ENCODE assay signal across 14 cellular contexts in genomic region chr6:41580690-41581089, GRCh38. TPM values are rescaled to one million over a fixed set of nuclear protein-coding genes. Genes with fewer than 3 reads are reported as not detected.
A peak's percentile ranks its signal among the peaks of the same experiment; 100 is the strongest.
DNase-seq lines count a peak whose midpoint lies in the region; ATAC-seq and TF ChIP-seq lines count a peak whose summit lies in the region.
"Had no signal": no experiment of that assay in that cellular context is flagged by ENCODE, and none has a peak within 500 bp of the region (broad histone marks: within the 10 kb centered on the region; RNA-seq: fewer than 3 reads in every experiment).

No MANE protein-coding gene starts in this region.

- no peaks in the 10 kb centered on the region for H3K27me3 ChIP-seq in SK-N-SH (ENCODE audit: insufficient read depth)
- H3K27me3 ChIP-seq in endodermal cell (ENCODE audit: control insufficient read depth, insufficient read depth, low read length, poor library complexity, severe bottlenecking), result no peaks in the 10 kb centered on the region
- no peaks in the 10 kb centered on the region for H3K27me3 ChIP-seq in thyroid gland
- H3K27me3 ChIP-seq: BLaER1 treated with 17β-estradiol and CSF1 and Interleukin-3, amounts not matched to agents 10 nM and 100 nM had no signal

- H3K4me2 ChIP-seq in SK-N-SH, result peak overlapping the region; percentile 47

- peaks cover 62% of the 10 kb centered on the region for H3K4me1 Mint-ChIP-seq in endodermal cell

- peaks cover 27 to 49% of the 10 kb centered on the region in 2 experiments; a peak in 3 of 4 replicates for H3K4me1 ChIP-seq in SK-N-SH (ENCODE audit: control insufficient read depth in 1 of 2, insufficient read depth in 2 of 2, low read depth in 1 of 2, low read length in 1 of 2)
- H3K4me1 ChIP-seq in endodermal cell (ENCODE audit: control insufficient read depth, insufficient read depth, low read length), result peaks cover 4% of the 10 kb centered on the region
- H3K4me1 ChIP-seq in thyroid gland, result peaks cover 31 to 66% of the 10 kb centered on the region in 2 donors

- no peak for ATAC-seq in SK-N-SH treated with all-trans-retinoic acid at 6 μM for 48 hours
- ATAC-seq in GM21737 (IDR thresholded peaks at IDR 0.05; ENCODE audit: unreplicated experiment), result no peak

- H3K9me2 ChIP-seq in SK-N-SH, result no peaks in the 10 kb centered on the region

- H3K4me3 ChIP-seq in SK-N-SH (ENCODE audit: low read depth in 2 of 2, low read length in 1 of 2) (no peak overlapping the region), endodermal cell (ENCODE audit: low read length) (no peak overlapping the region), thyroid gland (replicated peaks in 1 of 3) (no peak overlapping the region)
- H3K4me3 ChIP-seq: BLaER1 treated with 17β-estradiol and CSF1 and Interleukin-3, amounts not matched to agents 10 nM and 100 nM; HAP-1 had no signal

- H3K9ac ChIP-seq in SK-N-SH, result peak overlapping the region; percentile 46; the same call in 1 of the 2 replicates
- H3K9ac ChIP-seq in endodermal cell (ENCODE audit: extremely low read depth, low read length, poor library complexity, severe bottlenecking), result no peak overlapping the region

- H3F3A ChIP-seq in SK-N-SH (replicated peaks; ENCODE audit: insufficient read depth), result peaks cover 39% of the 10 kb centered on the region

- H2AFZ ChIP-seq in SK-N-SH (ENCODE audit: low read depth), result no peak overlapping the region

- peaks cover 29% of the 10 kb centered on the region for H3K36me3 Mint-ChIP-seq in endodermal cell (ENCODE audit: low read depth)

- TF ChIP-seq RAD21 in SK-N-SH (IDR thresholded peaks at IDR 0.05; ENCODE audit: low read length), result no peak

- TF ChIP-seq EP300 in SK-N-SH (IDR thresholded peaks at IDR 0.05; ENCODE audit: borderline replicate concordance in 1 of 2, low read depth in 1 of 2, low read length in 1 of 2), result no peak

- CTCF ChIA-PET in SK-N-SH (lab: Yijun Ruan, JAX), result interaction anchor here (0.8 to 4.2 kb wide), 6 partner anchors 11 to 212 kb away, joined by 3 to 25 read pairs (median 5); no protein-coding TSS in a partner anchor
- CTCF ChIA-PET in RWPE1 (lab: Yijun Ruan, JAX), result interaction anchor here (1.0 kb wide), 1 partner anchor 11 kb away, joined by 3 read pairs; no protein-coding TSS in a partner anchor

- intact Hi-C loops in thyroid gland (cut with DNase I), result loop anchor here (5.0 kb wide), 1 partner anchor 33 kb away; the partner anchor contains the start of gene FOXP4

- H3K36me3 ChIP-seq in SK-N-SH (replicated peaks in 1 of 2; ENCODE audit: control insufficient read depth in 1 of 2, insufficient read depth in 2 of 2, low read length in 1 of 2) (peaks cover 0 to 4% of the 10 kb centered on the region in 2 experiments), endodermal cell (ENCODE audit: control insufficient read depth, insufficient read depth, low read length) (peaks cover 46% of the 10 kb centered on the region), thyroid gland (peaks cover 0 to 5% of the 10 kb centered on the region in 2 donors)

- H3K4me3 Mint-ChIP-seq in endodermal cell, result no peak overlapping the region

- H3K27ac Mint-ChIP-seq in endodermal cell, result peak overlapping the region; percentile 66

- peaks cover 8% of the 10 kb centered on the region; the same call in 1 of the 2 replicates for H3K79me2 ChIP-seq in SK-N-SH (ENCODE audit: insufficient read depth)

- TF ChIP-seq CTCF in SK-N-SH (IDR thresholded peaks at IDR 0.05) (no peak), RWPE1 (conservative IDR thresholded peaks at IDR 0.05; ENCODE audit: low read depth) (no peak), endodermal cell (conservative IDR thresholded peaks at IDR 0.05) (no peak), thyroid gland (IDR thresholded peaks at IDR 0.05) (no peak)

- no peaks in the 10 kb centered on the region for H3K9me3 ChIP-seq in SK-N-SH
- no peaks in the 10 kb centered on the region for H3K9me3 ChIP-seq in endodermal cell (ENCODE audit: control insufficient read depth, low read length)
- no peaks in the 10 kb centered on the region for H3K9me3 ChIP-seq in thyroid gland
- H3K9me3 ChIP-seq: BLaER1 treated with 17β-estradiol and CSF1 and Interleukin-3, amounts not matched to agents 10 nM and 100 nM; HAP-1 had no signal

- no peak for TF ChIP-seq POLR2A in thyroid gland (IDR thresholded peaks at IDR 0.05)

- H3K9me3 Mint-ChIP-seq in endodermal cell, result no peaks in the 10 kb centered on the region

- no peaks in the 10 kb centered on the region for H3K27me3 Mint-ChIP-seq in endodermal cell (ENCODE audit: insufficient read depth)

- POLR2A ChIA-PET in SK-N-SH (lab: Yijun Ruan, JAX), result no interaction called here
- POLR2A ChIA-PET in RWPE1 (lab: Yijun Ruan, JAX; ENCODE audit: low non-redundant PET), result no interaction called here

- DNase-seq in SK-N-SH (no peak), RWPE1 (ENCODE audit: low spot score) (no peak), endodermal cell (no peak), thyroid gland (no peak), DMS53 treated with DMSO at 0.1 percent for 48 hours (lab: John Stamatoyannopoulos, UW; ENCODE audit: unreplicated experiment) (no peak), cerebellar cortex (ENCODE audit: low spot score) (no peak)
- DNase-seq: NCI-H1436, NCI-H2029 treated with DMSO at 0.1 percent for 48 hours, NCI-H510A treated with DMSO at 0.1 percent for 48 hours had no signal

- H3K27ac ChIP-seq in SK-N-SH (ENCODE audit: low read depth in 2 of 2, low read length in 1 of 2) (peak overlapping the region in 1 of 2 experiments; percentile 93; a peak in 3 of 4 replicates), RWPE1 (peak overlapping the region; percentile 71), endodermal cell (ENCODE audit: low read depth, low read length) (no peak overlapping the region), thyroid gland (peak overlapping the region; percentile 21 to 56 (median 40))
- H3K27ac ChIP-seq: 22Rv1; BLaER1 treated with 17β-estradiol and CSF1 and Interleukin-3, amounts not matched to agents 10 nM and 100 nM had no signal

- 81% methylated on average over 7 of the region's 7 CpGs for whole genome bisulfite sequencing in SK-N-SH (ENCODE audit: low lambda C conversion rate)
- WGBS in endodermal cell (ENCODE audit: insufficient coverage in 1 of 2, insufficient read length in 1 of 2), 2 experiments, result 60 to 88% methylated on average over 1 to 7 of the region's 7 CpGs
- WGBS in thyroid gland, 2 donors, result 79 to 83% methylated on average over 7 of the region's 7 CpGs

- H4K20me1 ChIP-seq in SK-N-SH (ENCODE audit: insufficient read depth), result no peaks in the 10 kb centered on the region

TF ChIP-seq in SK-N-SH, 30 proteins besides CTCF, POLR2A, EP300 and RAD21 (continues in another document):
- TF ChIP-seq SIN3A (IDR thresholded peaks at IDR 0.05; ENCODE audit: borderline replicate concordance, low read depth, low read length) (no peak), TEAD4 (IDR thresholded peaks at IDR 0.05; ENCODE audit: borderline replicate concordance, insufficient read depth) (no peak), RCOR1 (IDR thresholded peaks at IDR 0.05; ENCODE audit: low read length) (no peak), FOXJ3 (CRISPR knock-in tag; IDR thresholded peaks at IDR 0.05) (no peak), ELF1 (IDR thresholded peaks at IDR 0.05) (no peak), YY1 (IDR thresholded peaks at IDR 0.05; ENCODE audit: low read depth) (no peak)

TF ChIP-seq in SK-N-SH treated with all-trans-retinoic acid at 6 μM for 48 hours, 23 proteins besides CTCF, POLR2A, EP300 and RAD21 (continues in another document):
- no peak for TF ChIP-seq TCF4 (CRISPR knock-in tag; IDR thresholded peaks at IDR 0.05; ENCODE audit: borderline replicate concordance)
- no peak for TF ChIP-seq TSHZ2 (CRISPR knock-in tag; IDR thresholded peaks at IDR 0.05)

RNA-seq across cellular contexts. Expression of gene FOXP4, which starts 34.5 kb away (rescaled TPM):
- 2.5 and 7.3 TPM in 2 replicates for polyA plus RNA-seq in SK-N-SH (2012; rRNA removed)
- polyA plus RNA-seq in SK-N-SH (2012; cell fraction: cytosol; rRNA removed), result 3.3 and 6.1 TPM in 2 replicates
- polyA plus RNA-seq in SK-N-SH (2012; cell fraction: nucleus; rRNA removed), result 10.6 and 13.5 TPM in 2 replicates
- total RNA-seq in endodermal cell (10 to 100 TPM; 44.4 to 47.7 TPM), thyroid gland (10 to 100 TPM; 12.6 to 42.4 (median 23.7) TPM)
- polyA plus RNA-seq in endodermal cell (2013, experiment 1 of 2), result 54.1 TPM
- 47.0 TPM for polyA plus RNA-seq in endodermal cell (2013, experiment 2 of 2)

RNA-seq across cellular contexts. Expression of gene MDFI, which starts 57.6 kb away (rescaled TPM):
- 6.3 and 7.0 TPM in 2 replicates for polyA plus RNA-seq in SK-N-SH (2012; rRNA removed)
- polyA plus RNA-seq in SK-N-SH (2012; cell fraction: cytosol; rRNA removed), result 3.2 and 6.5 TPM in 2 replicates
- 3.1 and 6.3 TPM in 2 replicates for polyA plus RNA-seq in SK-N-SH (2012; cell fraction: nucleus; rRNA removed)
- total RNA-seq in endodermal cell (10 to 100 TPM; 52.7 to 80.0 TPM), thyroid gland (1 to 10 TPM; 2.9 to 9.3 (median 6.5) TPM)
- 76.9 TPM for polyA plus RNA-seq in endodermal cell (2013, experiment 1 of 2)
- 84.7 TPM for polyA plus RNA-seq in endodermal cell (2013, experiment 2 of 2)

Comparison
In these comparisons a context has a peak if more than half of its experiments do, and no peak if none do; other contexts are left out.
1. RNA of gene MDFI, which starts 57.6 kb away (total RNA-seq): 52.7 to 80.0 TPM in endodermal cell; 2.9 to 9.3 TPM in thyroid gland; every median in the first group is over 4 times any median in the second.